Comparison of ENCODE assay signal across 8 cellular contexts in genomic region chr1:211515090-211516023, GRCh38. TPM values are rescaled to one million over a fixed set of nuclear protein-coding genes. Genes with fewer than 3 reads are reported as not detected.
A peak's percentile ranks its signal among the peaks of the same experiment; 100 is the strongest.
DNase-seq lines count a peak whose midpoint lies in the region; ATAC-seq and TF ChIP-seq lines count a peak whose summit lies in the region.

No MANE protein-coding gene starts in this region.

- no peaks in the 10 kb centered on the region for H3K36me3 Mint-ChIP-seq in activated CD4-positive, alpha-beta T cell treated with anti-CD3 and anti-CD28 coated beads, Interleukin-2, amount 10 ng/mL, durations not matched to agents 7 days and 5 days (ENCODE audit: low read depth)
- H3K36me3 Mint-ChIP-seq in dendritic cell treated with granulocyte-macrophage colony-stimulating factor and Interleukin-4, amounts not matched to agents 40 ng/mL and 50 ng/mL, for 4 days (ENCODE audit: low read depth): no peaks in the 10 kb centered on the region

- POLR2A ChIA-PET in activated CD4-positive, alpha-beta T cell treated with anti-CD3 and anti-CD28 coated beads, Interleukin-2, amount 10 ng/mL, durations not matched to agents 7 days and 5 days (lab: Charles Lee): no interaction called here

- H3K36me3 ChIP-seq in lung (ENCODE audit: control insufficient read depth in 2 of 2, insufficient read depth in 2 of 2, low read length in 2 of 2): no peaks in the 10 kb centered on the region

- no peaks in the 10 kb centered on the region for H3K27me3 Mint-ChIP-seq in activated CD4-positive, alpha-beta T cell treated with anti-CD3 and anti-CD28 coated beads, Interleukin-2, amount 10 ng/mL, durations not matched to agents 7 days and 5 days
- peaks cover 32% of the 10 kb centered on the region for H3K27me3 Mint-ChIP-seq in dendritic cell treated with granulocyte-macrophage colony-stimulating factor and Interleukin-4, amounts not matched to agents 40 ng/mL and 50 ng/mL, for 4 days

- H3K27ac ChIP-seq in lung (ENCODE audit: low read depth in 1 of 2, low read length in 1 of 2): no peak overlapping the region

- peaks cover 0 to 4% of the 10 kb centered on the region in 2 donors for H3K4me1 ChIP-seq in lung (ENCODE audit: control insufficient read depth in 2 of 2, insufficient read depth in 2 of 2, low read length in 2 of 2)

- ATAC-seq in GM19023 (IDR thresholded peaks at IDR 0.05; ENCODE audit: unreplicated experiment) (peak; percentile 53), HG03175 (IDR thresholded peaks at IDR 0.05; ENCODE audit: unreplicated experiment) (peak; percentile 64), lung (ENCODE audit: insufficient read depth, low FRiP score) (peak; percentile 81)

- H3K4me3 Mint-ChIP-seq in activated CD4-positive, alpha-beta T cell treated with anti-CD3 and anti-CD28 coated beads, Interleukin-2, amount 10 ng/mL, durations not matched to agents 7 days and 5 days: peak overlapping the region; percentile 50
- peak overlapping the region; percentile 67 for H3K4me3 Mint-ChIP-seq in dendritic cell treated with granulocyte-macrophage colony-stimulating factor and Interleukin-4, amounts not matched to agents 40 ng/mL and 50 ng/mL, for 4 days

- H3K9me3 Mint-ChIP-seq in activated CD4-positive, alpha-beta T cell treated with anti-CD3 and anti-CD28 coated beads, Interleukin-2, amount 10 ng/mL, durations not matched to agents 7 days and 5 days: no peaks in the 10 kb centered on the region
- H3K9me3 Mint-ChIP-seq in dendritic cell treated with granulocyte-macrophage colony-stimulating factor and Interleukin-4, amounts not matched to agents 40 ng/mL and 50 ng/mL, for 4 days: no peaks in the 10 kb centered on the region

- CTCF ChIA-PET in activated CD4-positive, alpha-beta T cell treated with anti-CD3 and anti-CD28 coated beads, Interleukin-2, amount 10 ng/mL, durations not matched to agents 7 days and 5 days (lab: Charles Lee): interaction anchor here (0.5 to 4.0 kb wide), 20 partner anchors 7 to 691 kb away, joined by 3 to 21 read pairs (median 4); partner anchors contain the start of genes RD3 and TRAF5

- H3K27me3 ChIP-seq in lung (ENCODE audit: control insufficient read depth, insufficient read depth): no peaks in the 10 kb centered on the region

- H3K27ac Mint-ChIP-seq in activated CD4-positive, alpha-beta T cell treated with anti-CD3 and anti-CD28 coated beads, Interleukin-2, amount 10 ng/mL, durations not matched to agents 7 days and 5 days: peak overlapping the region; percentile 68
- H3K27ac Mint-ChIP-seq in dendritic cell treated with granulocyte-macrophage colony-stimulating factor and Interleukin-4, amounts not matched to agents 40 ng/mL and 50 ng/mL, for 4 days: no peak overlapping the region

- TF ChIP-seq CTCF in AG10803 (conservative IDR thresholded peaks at IDR 0.05; ENCODE audit: low read length) (peak; percentile 27; the same call in 1 of the 2 replicates), lung (IDR thresholded peaks at IDR 0.05; ENCODE audit: control extremely low read depth, extremely low read depth) (peak; percentile 78)

- 7 to 13% methylated on average over 69 to 73 of the region's 73 CpGs for WGBS in lung, 2 donors

- H3K9me3 ChIP-seq in lung (ENCODE audit: control insufficient read depth in 2 of 2, insufficient read depth in 1 of 2, low read length in 1 of 2): no peaks in the 10 kb centered on the region

- peak overlapping the region; percentile 49 for H3K4me3 ChIP-seq in AG10803 (ENCODE audit: low read length)
- H3K4me3 ChIP-seq in lung: no peak overlapping the region

- DNase-seq in AG10803 (ENCODE audit: low read depth): peak; percentile 68
- peak; percentile 44 for DNase-seq in NCI-H446 treated with DMSO at 0.1 percent for 48 hours (lab: John Stamatoyannopoulos, UW)
- peak; percentile 74 for DNase-seq in activated CD4-positive, alpha-beta T cell treated with anti-CD3 and anti-CD28 coated beads, Interleukin-2, amount 10 ng/mL, durations not matched to agents 7 days and 5 days
- peak; percentile 77 for DNase-seq in lung (ENCODE audit: low spot score)
- DNase-seq in stimulated activated CD4-positive, alpha-beta T cell treated with anti-CD3 and anti-CD28 coated beads, TNF-alpha, amount 100 ng/mL, for 24 hours (ENCODE audit: low read depth in 3 of 3): peak; percentile 56 to 80 (median 69)

- intact Hi-C loops in dendritic cell treated with granulocyte-macrophage colony-stimulating factor and Interleukin-4, amounts not matched to agents 40 ng/mL and 50 ng/mL, for 4 days (cut with micrococcal nuclease): loop anchor here (1.0 to 5.0 kb wide), 4 partner anchors 67 to 193 kb away; no protein-coding TSS in a partner anchor

- H3K4me1 Mint-ChIP-seq in activated CD4-positive, alpha-beta T cell treated with anti-CD3 and anti-CD28 coated beads, Interleukin-2, amount 10 ng/mL, durations not matched to agents 7 days and 5 days: peaks cover 43% of the 10 kb centered on the region
- peaks cover 45% of the 10 kb centered on the region for H3K4me1 Mint-ChIP-seq in dendritic cell treated with granulocyte-macrophage colony-stimulating factor and Interleukin-4, amounts not matched to agents 40 ng/mL and 50 ng/mL, for 4 days (ENCODE audit: low read depth)

RNA-seq across cellular contexts. Expression of gene RD3, which starts 23.4 kb away (rescaled TPM):
- total RNA-seq in activated CD4-positive, alpha-beta T cell treated with anti-CD3 and anti-CD28 coated beads, Interleukin-2, amount 10 ng/mL, durations not matched to agents 7 days and 5 days: not detected
- under 1 TPM in 1 of 2 donors, not detected in 1; 0.49 TPM for total RNA-seq in lung
- polyA plus RNA-seq in lung: under 1 TPM; 0.02 to 0.09 TPM
